Comparison of ENCODE assay signal across 9 cellular contexts in the genomic region with DNA sequence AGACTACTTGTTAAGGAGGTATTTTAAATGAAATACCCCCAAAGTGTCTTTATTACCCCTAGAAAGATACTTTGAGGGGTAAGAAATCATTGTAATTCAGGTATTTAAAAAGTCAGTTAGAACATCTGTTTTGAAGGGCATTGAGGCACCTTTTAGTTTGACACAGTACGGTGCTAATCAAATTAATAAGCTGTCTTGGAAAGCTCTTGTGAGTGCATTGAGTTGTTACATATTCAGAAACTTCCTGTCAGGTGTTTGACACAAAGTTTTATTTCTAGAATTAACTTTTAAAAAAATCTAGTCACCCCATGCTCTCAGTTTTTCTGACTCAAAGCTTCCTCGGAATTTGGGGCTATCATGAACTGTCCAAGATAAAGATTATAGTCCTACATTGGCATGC. TPM values are rescaled to one million over a fixed set of nuclear protein-coding genes. Genes with fewer than 3 reads are reported as not detected.
A peak's percentile ranks its signal among the peaks of the same experiment; 100 is the strongest.
DNase-seq lines count a peak whose midpoint lies in the region; ATAC-seq and TF ChIP-seq lines count a peak whose summit lies in the region.
"Had no signal": no experiment of that assay in that cellular context is flagged by ENCODE, and none has a peak within 500 bp of the region (broad histone marks: within the 10 kb centered on the region; RNA-seq: fewer than 3 reads in every experiment).

No MANE protein-coding gene starts in this region.

- in situ Hi-C loops in gastrocnemius medialis (cut with MboI; ENCODE audit: low sequenced_read_pairs in 4 of 4): loop anchor here in 3 of 4 donors (10.0 to 25.0 kb wide), 3 partner anchors 568 to 718 kb away; partner anchors contain the start of genes LCMT1 (in 2 of the 3) and ZKSCAN2 (in 2 of the 3)

- TF ChIP-seq POLR2A in esophagus muscularis mucosa (IDR thresholded peaks at IDR 0.05; ENCODE audit: low read depth) (no peak), gastrocnemius medialis (IDR thresholded peaks at IDR 0.05) (no peak)

- H3K79me2 ChIP-seq in PC-3 (ENCODE audit: low read length): peaks cover 89% of the 10 kb centered on the region

- peak overlapping the region; percentile 94; the same call in 1 of the 2 replicates for H3K4me3 ChIP-seq in PC-3 (ENCODE audit: low read length)
- H3K4me3 ChIP-seq in esophagus muscularis mucosa: peak overlapping the region; percentile 28 to 91 (median 88)
- H3K4me3 ChIP-seq in gastrocnemius medialis: peak overlapping the region; percentile 3 to 97 (median 50)

- peak overlapping the region; percentile 81; the same call in 1 of the 2 replicates for H3K4me2 ChIP-seq in PC-3 (ENCODE audit: low read length)

- no peak for TF ChIP-seq EP300 in esophagus muscularis mucosa (IDR thresholded peaks at IDR 0.05)

- H3K9me3 Mint-ChIP-seq in activated CD4-positive, alpha-beta T cell treated with anti-CD3 and anti-CD28 coated beads for 36 hours (ENCODE audit: low read depth): no peaks in the 10 kb centered on the region

- H3F3A ChIP-seq in PC-3 (ENCODE audit: low read length, unreplicated experiment): no peaks in the 10 kb centered on the region

- H2AFZ ChIP-seq in PC-3 (ENCODE audit: low read length): no peak overlapping the region

- DNase-seq in activated CD4-positive, alpha-beta T cell treated with anti-CD3 and anti-CD28 coated beads for 36 hours: no peak
- no peak for DNase-seq in activated CD4-positive, alpha-beta T cell treated with anti-CD3 and anti-CD28 coated beads for 4 hours
- DNase-seq in PC-3: no peak
- no peak for DNase-seq in esophagus muscularis mucosa (ENCODE audit: extremely low spot score)
- no peak for DNase-seq in gastrocnemius medialis
- DNase-seq in NCI-H1417 (lab: John Stamatoyannopoulos, UW): no peak
- DNase-seq in NCI-H524 treated with DMSO at 0.1 percent for 48 hours (lab: John Stamatoyannopoulos, UW): no peak
- no peak for DNase-seq in NCI-H1105 (lab: John Stamatoyannopoulos, UW)
- DNase-seq: MV-4-11 had no signal

- intact Hi-C loops in activated CD4-positive, alpha-beta T cell treated with anti-CD3 and anti-CD28 coated beads for 36 hours (cut with DNase I, micrococcal nuclease): loop anchor here (5.0 to 10.0 kb wide), 2 partner anchors 188 to 211 kb away; no protein-coding TSS in a partner anchor
- intact Hi-C loops in PC-3 (cut with micrococcal nuclease): no loop called here
- intact Hi-C loops in esophagus muscularis mucosa (cut with DNase I): no loop called here
- intact Hi-C loops in gastrocnemius medialis (cut with DNase I; ENCODE audit: low total_unique reads): loop anchor here (2.0 to 10.0 kb wide), 5 partner anchors 161 to 713 kb away; partner anchors contain the start of gene ZKSCAN2

- H3K9me2 ChIP-seq in PC-3 (replicated peaks; ENCODE audit: low read length): no peaks in the 10 kb centered on the region

- CTCF ChIA-PET in activated CD4-positive, alpha-beta T cell treated with anti-CD3 and anti-CD28 coated beads for 36 hours (lab: Charles Lee): interaction anchor here (1.3 kb wide), 1 partner anchor 9 kb away, joined by 4 read pairs; no protein-coding TSS in a partner anchor
- CTCF ChIA-PET in PC-3 (lab: Charles Lee): no interaction called here

- WGBS in esophagus muscularis mucosa: 13% methylated on average over 2 of the region's 2 CpGs

- H3K9ac ChIP-seq in PC-3 (ENCODE audit: low read length): no peak overlapping the region

- no peaks in the 10 kb centered on the region for H3K27me3 Mint-ChIP-seq in activated CD4-positive, alpha-beta T cell treated with anti-CD3 and anti-CD28 coated beads for 36 hours

- H4K20me1 ChIP-seq in PC-3 (ENCODE audit: low read length): peaks cover 68% of the 10 kb centered on the region

- POLR2A ChIA-PET in activated CD4-positive, alpha-beta T cell treated with anti-CD3 and anti-CD28 coated beads for 36 hours (lab: Charles Lee): interaction anchor here (0.7 kb wide), 1 partner anchor 197 kb away, joined by 3 read pairs; no protein-coding TSS in a partner anchor
- POLR2A ChIA-PET in PC-3 (lab: Charles Lee; ENCODE audit: unreplicated experiment): no interaction called here

- H3K4me3 Mint-ChIP-seq in activated CD4-positive, alpha-beta T cell treated with anti-CD3 and anti-CD28 coated beads for 36 hours: peak overlapping the region; percentile 48

- peaks cover 12% of the 10 kb centered on the region for H3K4me1 ChIP-seq in PC-3 (ENCODE audit: insufficient read depth, low read length)
- H3K4me1 ChIP-seq in esophagus muscularis mucosa: peaks cover 35 to 54% (median 53%) of the 10 kb centered on the region in 4 donors
- peaks cover 49 to 51% of the 10 kb centered on the region in 2 donors for H3K4me1 ChIP-seq in gastrocnemius medialis

- ATAC-seq in activated CD4-positive, alpha-beta T cell treated with anti-CD3 and anti-CD28 coated beads for 36 hours: no peak
- no peak for ATAC-seq in PC-3
- ATAC-seq in gastrocnemius medialis: no peak

- TF ChIP-seq CTCF in PC-3 (conservative IDR thresholded peaks at IDR 0.05; ENCODE audit: low read depth, low read length) (no peak), esophagus muscularis mucosa (IDR thresholded peaks at IDR 0.05) (no peak), gastrocnemius medialis (IDR thresholded peaks at IDR 0.05 in 4 of 5, conservative IDR thresholded peaks at IDR 0.05 in 1 of 5) (no peak)

- H3K27ac ChIP-seq in PC-3 (ENCODE audit: low read length): no peak overlapping the region
- H3K27ac ChIP-seq in esophagus muscularis mucosa (replicated peaks in 1 of 4): peak overlapping the region; percentile 65 to 100 (median 96)
- H3K27ac ChIP-seq in gastrocnemius medialis: peak overlapping the region; percentile 22 to 52 (median 42)

- H3K4me1 Mint-ChIP-seq in activated CD4-positive, alpha-beta T cell treated with anti-CD3 and anti-CD28 coated beads for 36 hours: peaks cover 47% of the 10 kb centered on the region

- peak overlapping the region; percentile 38 for H3K27ac Mint-ChIP-seq in activated CD4-positive, alpha-beta T cell treated with anti-CD3 and anti-CD28 coated beads for 36 hours

- peaks cover 67% of the 10 kb centered on the region for H3K36me3 Mint-ChIP-seq in activated CD4-positive, alpha-beta T cell treated with anti-CD3 and anti-CD28 coated beads for 36 hours (ENCODE audit: low read depth)

- no peaks in the 10 kb centered on the region for H3K9me3 ChIP-seq in PC-3 (ENCODE audit: low read length)
- no peaks in the 10 kb centered on the region for H3K9me3 ChIP-seq in esophagus muscularis mucosa
- no peaks in the 10 kb centered on the region for H3K9me3 ChIP-seq in gastrocnemius medialis

- H3K36me3 ChIP-seq in PC-3 (ENCODE audit: low read depth, low read length) (peaks cover 50% of the 10 kb centered on the region), esophagus muscularis mucosa (peaks cover 3 to 29% (median 15%) of the 10 kb centered on the region in 4 donors), gastrocnemius medialis (peaks cover 0 to 24% of the 10 kb centered on the region in 2 donors)

- H3K27me3 ChIP-seq in PC-3 (ENCODE audit: low read length): no peaks in the 10 kb centered on the region
- H3K27me3 ChIP-seq in esophagus muscularis mucosa: no peaks in the 10 kb centered on the region
- no peaks in the 10 kb centered on the region for H3K27me3 ChIP-seq in gastrocnemius medialis

- BruUV-seq in PC-3 (replicated peaks; lab: Mats Ljungman, UMichigan): no TSS peak

RNA-seq across cellular contexts. Expression of gene RBBP6, which starts 4.6 kb away (rescaled TPM):
- 10 to 100 TPM; 70.7 to 71.1 TPM for total RNA-seq in activated CD4-positive, alpha-beta T cell treated with anti-CD3 and anti-CD28 coated beads for 36 hours
- total RNA-seq in PC-3 (2014; rRNA removed) (38.4 and 59.0 TPM in 2 replicates), esophagus muscularis mucosa (10 to 100 TPM; 45.7 to 89.0 (median 53.1) TPM), gastrocnemius medialis (10 to 100 TPM; 33.3 to 57.1 (median 47.8) TPM)

Comparison
In these comparisons a context has a peak if more than half of its experiments do, and no peak if none do; other contexts are left out.
1. intact Hi-C loops: an anchor here in activated CD4-positive, alpha-beta T cell treated with anti-CD3 and anti-CD28 coated beads for 36 hours (5.0 to 10.0 kb wide) and gastrocnemius medialis (2.0 to 10.0 kb wide); none called in PC-3 and esophagus muscularis mucosa.